8 cellular contexts compared by ENCODE assay signal in genomic region chr6:107064579-107065065, GRCh38. TPM values are rescaled to one million over a fixed set of nuclear protein-coding genes. Genes with fewer than 3 reads are reported as not detected.
DNase-seq lines count a peak whose midpoint lies in the region; TF ChIP-seq lines count a peak whose summit lies in the region.

No MANE protein-coding gene starts in this region.

- no peak for TF ChIP-seq CTCF in type B pancreatic cell (conservative IDR thresholded peaks at IDR 0.05)

- CTCF ChIA-PET in activated naive CD4-positive, alpha-beta T cell treated with anti-CD3 and anti-CD28 coated beads, Interleukin-2, amount 10 ng/mL, durations not matched to agents 7 days and 5 days (lab: Charles Lee), result interaction anchor here (1.0 kb wide), 1 partner anchor 20 kb away, joined by 3 read pairs; no protein-coding TSS in a partner anchor

- H3K4me1 Mint-ChIP-seq in activated naive CD4-positive, alpha-beta T cell treated with anti-CD3 and anti-CD28 coated beads, Interleukin-2, amount 10 ng/mL, durations not matched to agents 7 days and 5 days, result peaks cover 51% of the 10 kb centered on the region
- H3K4me1 Mint-ChIP-seq in type B pancreatic cell (ENCODE audit: unreplicated experiment), result no peaks in the 10 kb centered on the region

- peak; percentile 30 for DNase-seq in activated naive CD4-positive, alpha-beta T cell treated with anti-CD3 and anti-CD28 coated beads, Interleukin-2, amount 10 ng/mL, durations not matched to agents 7 days and 5 days
- DNase-seq in activated naive CD4-positive, alpha-beta T cell treated with anti-CD3 and anti-CD28 coated beads, Interleukin-2, amount 50 U/mL, for 16 hours, result no peak
- DNase-seq in NCI-H226 (peak; percentile 79), dermis microvascular lymphatic vessel endothelial cell (ENCODE audit: low read depth in 2 of 2) (peak; percentile 21 to 47), type B pancreatic cell (ENCODE audit: extremely low spot score, unreplicated experiment) (no peak), SHP77 (lab: John Stamatoyannopoulos, UW) (no peak), NCI-H128 (lab: John Stamatoyannopoulos, UW; ENCODE audit: unreplicated experiment) (no peak)
- peak; percentile 53 for DNase-seq in stimulated activated CD8-positive, alpha-beta memory T cell treated with anti-CD3 and anti-CD28 coated beads, Interleukin-4, amount 100 ng/mL, for 48 hours

- no peaks in the 10 kb centered on the region for H3K36me3 Mint-ChIP-seq in activated naive CD4-positive, alpha-beta T cell treated with anti-CD3 and anti-CD28 coated beads, Interleukin-2, amount 10 ng/mL, durations not matched to agents 7 days and 5 days
- H3K36me3 Mint-ChIP-seq in type B pancreatic cell, result peaks cover 6% of the 10 kb centered on the region

- no peaks in the 10 kb centered on the region for H3K27me3 Mint-ChIP-seq in activated naive CD4-positive, alpha-beta T cell treated with anti-CD3 and anti-CD28 coated beads, Interleukin-2, amount 10 ng/mL, durations not matched to agents 7 days and 5 days
- no peaks in the 10 kb centered on the region for H3K27me3 Mint-ChIP-seq in type B pancreatic cell

- H3K4me3 Mint-ChIP-seq in activated naive CD4-positive, alpha-beta T cell treated with anti-CD3 and anti-CD28 coated beads, Interleukin-2, amount 10 ng/mL, durations not matched to agents 7 days and 5 days, result no peak overlapping the region
- H3K4me3 Mint-ChIP-seq in type B pancreatic cell, result no peak overlapping the region

- peak overlapping the region; percentile 20 for H3K27ac Mint-ChIP-seq in activated naive CD4-positive, alpha-beta T cell treated with anti-CD3 and anti-CD28 coated beads, Interleukin-2, amount 10 ng/mL, durations not matched to agents 7 days and 5 days
- no peak overlapping the region for H3K27ac Mint-ChIP-seq in type B pancreatic cell

- no peaks in the 10 kb centered on the region for H3K9me3 Mint-ChIP-seq in activated naive CD4-positive, alpha-beta T cell treated with anti-CD3 and anti-CD28 coated beads, Interleukin-2, amount 10 ng/mL, durations not matched to agents 7 days and 5 days
- H3K9me3 Mint-ChIP-seq in type B pancreatic cell, result no peaks in the 10 kb centered on the region

RNA-seq across cellular contexts. Expression of gene MTRES1, which starts 36.6 kb away (rescaled TPM):
- 6.7 and 6.8 TPM in 2 replicates for total RNA-seq in dermis microvascular lymphatic vessel endothelial cell
- 23.5 and 25.7 TPM in 2 replicates for total RNA-seq in type B pancreatic cell (ENCODE audit: low replicate concordance)

RNA-seq across cellular contexts. Expression of gene BEND3, which starts 50.7 kb away (rescaled TPM):
- total RNA-seq in dermis microvascular lymphatic vessel endothelial cell, result 1.2 and 2.7 TPM in 2 replicates
- total RNA-seq in type B pancreatic cell (ENCODE audit: low replicate concordance), result 9.6 and 14.4 TPM in 2 replicates

Comparison
In these comparisons a context has a peak if more than half of its experiments do, and no peak if none do; other contexts are left out.
1. DNase-seq: peak in activated naive CD4-positive, alpha-beta T cell treated with anti-CD3 and anti-CD28 coated beads, Interleukin-2, amount 10 ng/mL, durations not matched to agents 7 days and 5 days (single experiment), NCI-H226 (single experiment), dermis microvascular lymphatic vessel endothelial cell (2 of 2) and stimulated activated CD8-positive, alpha-beta memory T cell treated with anti-CD3 and anti-CD28 coated beads, Interleukin-4, amount 100 ng/mL, for 48 hours (single experiment); none in activated naive CD4-positive, alpha-beta T cell treated with anti-CD3 and anti-CD28 coated beads, Interleukin-2, amount 50 U/mL, for 16 hours (single experiment), type B pancreatic cell (single experiment), SHP77 (0 of 2) and NCI-H128 (single experiment).